In the genomic region with DNA sequence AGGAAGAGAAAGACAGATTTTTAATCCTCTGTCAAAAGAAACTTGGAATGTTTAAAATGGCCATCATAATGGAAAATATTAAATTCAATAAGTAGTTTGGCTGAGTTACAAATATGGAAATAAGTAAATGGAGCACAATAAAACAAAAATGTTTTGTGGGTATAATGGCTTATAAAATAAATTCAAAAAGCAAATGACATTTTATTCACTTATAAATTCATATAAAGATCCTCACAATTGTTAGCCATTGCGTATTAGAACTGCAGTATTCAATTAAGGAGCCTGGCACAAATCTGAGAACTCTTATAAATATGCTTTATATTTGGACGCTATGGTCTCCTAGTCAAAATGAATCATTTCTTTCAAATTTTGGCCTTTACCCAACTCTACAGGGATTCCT, we compare ENCODE assay signal across 24 cellular contexts.
"Had no signal": no experiment of that assay in that cellular context is flagged by ENCODE, and none has a peak within 500 bp of the region (broad histone marks: within the 10 kb centered on the region; RNA-seq: fewer than 3 reads in every experiment).

No MANE protein-coding gene starts in this region.

- H3K4me1 ChIP-seq: pancreas, prostate gland, right lobe of liver, suprapubic skin, testis, tibial artery, transverse colon, upper lobe of right lung, uterus had no signal

- H3K4me3 ChIP-seq: pancreas, prostate gland, right lobe of liver, sigmoid colon, suprapubic skin, testis, tibial artery, transverse colon, upper lobe of right lung, uterus had no signal

- DNase-seq: naive B cell; naive thymus-derived CD8-positive, alpha-beta T cell; nephron progenitor cell; nucleus accumbens; pancreas; right cardiac atrium; right lobe of liver; sigmoid colon; stimulated activated CD4-positive, alpha-beta T cell treated with anti-CD3 and anti-CD28 coated beads, Interleukin-15, amount 100 ng/mL, for 24 hours; stimulated activated CD4-positive, alpha-beta T cell treated with anti-CD3 and anti-CD28 coated beads, Interleukin-2, amount 100 ng/mL, for 24 hours; stimulated activated CD4-positive, alpha-beta T cell treated with anti-CD3 and anti-CD28 coated beads, Interleukin-2, amount 100 ng/mL, for 48 hours; stimulated activated CD4-positive, alpha-beta T cell treated with anti-CD3 and anti-CD28 coated beads, Interleukin-4, amount 100 ng/mL, for 24 hours; stimulated activated naive B cell treated with anti-CD40 and anti-IgM and Interleukin-4, amounts not matched to agents 10 μg/mL and 1 μg/mL and 100 μg/mL, for 72 hours; stimulated activated naive CD8-positive, alpha-beta T cell treated with anti-CD3 and anti-CD28 coated beads, Interleukin-15, amount 100 ng/mL, for 72 hours; stimulated activated naive CD8-positive, alpha-beta T cell treated with anti-CD3 and anti-CD28 coated beads, Interleukin-15, Interleukin-2, amounts not matched to agents 100 U/mL and 50 U/mL, for 24 hours; substantia nigra; testis; tibial artery; transverse colon; upper lobe of right lung; uterus had no signal

- H3K27ac ChIP-seq: neutrophil, pancreas, prostate gland, right lobe of liver, suprapubic skin, testis, tibial artery, transverse colon, upper lobe of right lung, uterus had no signal

- H3K9me3 ChIP-seq: neutrophil, pancreas, prostate gland, right lobe of liver, sigmoid colon, suprapubic skin, testis, tibial artery, transverse colon, upper lobe of right lung, uterus had no signal

- H3K27me3 ChIP-seq: neutrophil, pancreas, right lobe of liver, sigmoid colon, suprapubic skin, testis, tibial artery, transverse colon, upper lobe of right lung, uterus had no signal

- H3K36me3 ChIP-seq: neutrophil, pancreas, prostate gland, right lobe of liver, sigmoid colon, suprapubic skin, tibial artery, transverse colon, upper lobe of right lung, uterus had no signal
